ENCODE assay signal across 1 cellular context in the genomic region with DNA sequence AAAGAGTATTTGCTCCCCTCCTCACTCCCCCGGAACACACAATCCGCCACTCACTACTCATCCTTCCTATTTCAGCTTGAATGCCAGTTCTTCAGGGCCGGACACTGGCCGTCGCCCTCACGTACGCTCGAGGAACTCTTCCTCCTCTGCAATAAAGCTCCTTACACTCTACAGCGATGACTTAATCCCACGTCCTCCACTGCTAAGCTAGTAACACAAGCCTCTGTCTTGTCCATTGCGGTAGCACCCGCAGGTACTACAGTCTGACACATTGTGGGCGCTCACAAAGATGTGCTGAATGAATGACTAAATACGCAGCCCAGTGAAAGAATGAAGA.
TF ChIP-seq lines count a peak whose summit lies in the region.

No MANE protein-coding gene starts in this region.

TF ChIP-seq in IMR-90, 13 proteins besides CTCF, POLR2A, EP300 and RAD21:
- TF ChIP-seq BHLHE40 (IDR thresholded peaks at IDR 0.05; ENCODE audit: low read depth, low read length) (no peak), RFX5 (IDR thresholded peaks at IDR 0.05; ENCODE audit: low read depth, low read length) (no peak), FOS (IDR thresholded peaks at IDR 0.05; ENCODE audit: low read depth, low read length) (no peak), CHD1 (IDR thresholded peaks at IDR 0.05; ENCODE audit: low read depth, low read length) (no peak), NFE2L2 (IDR thresholded peaks at IDR 0.05; ENCODE audit: low read depth, low read length) (no peak), CEBPB (IDR thresholded peaks at IDR 0.05; ENCODE audit: low read depth, low read length) (no peak), MAFK (IDR thresholded peaks at IDR 0.05; ENCODE audit: low read depth, low read length) (no peak), MAZ (IDR thresholded peaks at IDR 0.05; ENCODE audit: borderline replicate concordance, low read depth, low read length) (no peak), MXI1 (IDR thresholded peaks at IDR 0.05; ENCODE audit: borderline replicate concordance, low read depth, low read length) (no peak), SMC3 (IDR thresholded peaks at IDR 0.05; ENCODE audit: low read depth, low read length) (no peak), RCOR1 (IDR thresholded peaks at IDR 0.05; ENCODE audit: insufficient replicate concordance, low read length) (no peak)
- TF ChIP-seq, protein P1, sequence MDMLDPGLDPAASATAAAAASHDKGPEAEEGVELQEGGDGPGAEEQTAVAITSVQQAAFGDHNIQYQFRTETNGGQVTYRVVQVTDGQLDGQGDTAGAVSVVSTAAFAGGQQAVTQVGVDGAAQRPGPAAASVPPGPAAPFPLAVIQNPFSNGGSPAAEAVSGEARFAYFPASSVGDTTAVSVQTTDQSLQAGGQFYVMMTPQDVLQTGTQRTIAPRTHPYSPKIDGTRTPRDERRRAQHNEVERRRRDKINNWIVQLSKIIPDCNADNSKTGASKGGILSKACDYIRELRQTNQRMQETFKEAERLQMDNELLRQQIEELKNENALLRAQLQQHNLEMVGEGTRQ (IDR thresholded peaks at IDR 0.05; ENCODE audit: low read depth, low read length), result no peak
- TF ChIP-seq, protein P2, sequence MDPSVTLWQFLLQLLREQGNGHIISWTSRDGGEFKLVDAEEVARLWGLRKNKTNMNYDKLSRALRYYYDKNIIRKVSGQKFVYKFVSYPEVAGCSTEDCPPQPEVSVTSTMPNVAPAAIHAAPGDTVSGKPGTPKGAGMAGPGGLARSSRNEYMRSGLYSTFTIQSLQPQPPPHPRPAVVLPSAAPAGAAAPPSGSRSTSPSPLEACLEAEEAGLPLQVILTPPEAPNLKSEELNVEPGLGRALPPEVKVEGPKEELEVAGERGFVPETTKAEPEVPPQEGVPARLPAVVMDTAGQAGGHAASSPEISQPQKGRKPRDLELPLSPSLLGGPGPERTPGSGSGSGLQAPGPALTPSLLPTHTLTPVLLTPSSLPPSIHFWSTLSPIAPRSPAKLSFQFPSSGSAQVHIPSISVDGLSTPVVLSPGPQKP (IDR thresholded peaks at IDR 0.05; ENCODE audit: borderline replicate concordance, low read depth, low read length), result no peak
TF ChIP-seq in IMR-90: peak in this region for 0.
